In genomic region chr2:100818003-100818605, GRCh38 we compare ENCODE assay signal across 8 cellular contexts. TPM values are rescaled to one million over a fixed set of nuclear protein-coding genes. Genes with fewer than 3 reads are reported as not detected.
DNase-seq lines count a peak whose midpoint lies in the region; ATAC-seq, FAIRE-seq and TF ChIP-seq lines count a peak whose summit lies in the region.

No MANE protein-coding gene starts in this region.

- H4K20me1 ChIP-seq in osteoblast (ENCODE audit: insufficient read depth, low read length), result no peaks in the 10 kb centered on the region

- peak overlapping the region; percentile 87 for H3K4me2 ChIP-seq in osteoblast (ENCODE audit: insufficient read depth, low read length)

- peak overlapping the region; percentile 85 for H2AFZ ChIP-seq in osteoblast (ENCODE audit: low read length)

- no peak for FAIRE-seq in D721Med (lab: Jason Lieb, UNC)

- H3K79me2 ChIP-seq in osteoblast (ENCODE audit: insufficient read depth, low read length), result peaks cover 8% of the 10 kb centered on the region

- DNase-seq in CD4-positive, alpha-beta memory T cell, result no peak
- DNase-seq in WERI-Rb-1 (no peak), fibroblast of the aortic adventitia (ENCODE audit: low read depth) (peak; percentile 50), osteoblast (ENCODE audit: insufficient read length, low spot score, missing footprints) (peak; percentile 87), iPS-NIHi11 (ENCODE audit: low spot score) (no peak), GM19238 (ENCODE audit: insufficient read length, low spot score) (no peak), D721Med (ENCODE audit: insufficient read length, low spot score) (no peak)

- POLR2A ChIA-PET in CD4-positive, alpha-beta memory T cell (lab: Charles Lee; ENCODE audit: partially characterized antibody), result no interaction called here

- H3K36me3 Mint-ChIP-seq in CD4-positive, alpha-beta memory T cell, result no peaks in the 10 kb centered on the region

- peaks cover 14% of the 10 kb centered on the region for H3K27me3 ChIP-seq in CD4-positive, alpha-beta memory T cell (ENCODE audit: insufficient read depth, low read length)
- H3K27me3 ChIP-seq in WERI-Rb-1 (ENCODE audit: insufficient read depth, low read depth, severe bottlenecking) (peaks cover 30% of the 10 kb centered on the region), osteoblast (ENCODE audit: insufficient read depth, low read length) (peaks cover 15% of the 10 kb centered on the region)

- H3K36me3 ChIP-seq in CD4-positive, alpha-beta memory T cell (ENCODE audit: insufficient read depth, low read length), result no peaks in the 10 kb centered on the region
- H3K36me3 ChIP-seq in WERI-Rb-1, result no peaks in the 10 kb centered on the region
- no peaks in the 10 kb centered on the region for H3K36me3 ChIP-seq in osteoblast (ENCODE audit: insufficient read depth, low read length)

- no peak overlapping the region for H3K4me3 ChIP-seq in CD4-positive, alpha-beta memory T cell (ENCODE audit: low read length in 2 of 2)
- H3K4me3 ChIP-seq in WERI-Rb-1 (ENCODE audit: low read depth, low read length) (peak overlapping the region; percentile 53), fibroblast of the aortic adventitia (ENCODE audit: low read depth, low read length) (peak overlapping the region; percentile 86), osteoblast (ENCODE audit: insufficient read depth, low read length) (peak overlapping the region; percentile 76)

- TF ChIP-seq CTCF in WERI-Rb-1 (IDR thresholded peaks at IDR 0.05; ENCODE audit: low read depth, low read length) (no peak), fibroblast of the aortic adventitia (IDR thresholded peaks at IDR 0.05; ENCODE audit: insufficient read depth, low read length) (no peak), osteoblast (IDR thresholded peaks at IDR 0.05; ENCODE audit: extremely low read depth, low read depth, low read length) (no peak), D721Med (IDR thresholded peaks at IDR 0.05; ENCODE audit: insufficient read depth, missing control alignments) (no peak)

- intact Hi-C loops in CD4-positive, alpha-beta memory T cell (cut with micrococcal nuclease), result no loop called here

- no peak for ATAC-seq in GM18520 (IDR thresholded peaks at IDR 0.05; ENCODE audit: unreplicated experiment)

- H3K4me3 Mint-ChIP-seq in CD4-positive, alpha-beta memory T cell, result peak overlapping the region; percentile 52 to 69 (median 62)

- peak overlapping the region in 1 of 7 donors; percentile 13 for H3K27ac Mint-ChIP-seq in CD4-positive, alpha-beta memory T cell

- H3K27ac ChIP-seq in CD4-positive, alpha-beta memory T cell (ENCODE audit: low read depth, low read length), result no peak overlapping the region
- H3K27ac ChIP-seq in WERI-Rb-1 (no peak overlapping the region), osteoblast (ENCODE audit: low read depth, low read length) (no peak overlapping the region)

- CTCF ChIA-PET in CD4-positive, alpha-beta memory T cell (lab: Charles Lee; ENCODE audit: partially characterized antibody), result interaction anchor here (0.6 kb wide), 1 partner anchor 208 kb away, joined by 3 read pairs; no protein-coding TSS in a partner anchor

- peaks cover 12 to 31% (median 21%) of the 10 kb centered on the region in 4 donors for H3K4me1 Mint-ChIP-seq in CD4-positive, alpha-beta memory T cell

- peaks cover 20% of the 10 kb centered on the region for H3K4me1 ChIP-seq in CD4-positive, alpha-beta memory T cell (ENCODE audit: insufficient read depth, low read length)
- H3K4me1 ChIP-seq in osteoblast (ENCODE audit: insufficient read depth, low read length), result peaks cover 19% of the 10 kb centered on the region

- peaks cover 23 to 30% of the 10 kb centered on the region in 2 donors for H3K27me3 Mint-ChIP-seq in CD4-positive, alpha-beta memory T cell

- no peaks in the 10 kb centered on the region for H3K9me3 Mint-ChIP-seq in CD4-positive, alpha-beta memory T cell

- no peaks in the 10 kb centered on the region for H3K9me3 ChIP-seq in CD4-positive, alpha-beta memory T cell (ENCODE audit: control insufficient read depth in 1 of 2, low read length in 2 of 2)
- H3K9me3 ChIP-seq in WERI-Rb-1 (ENCODE audit: severe bottlenecking) (no peaks in the 10 kb centered on the region), osteoblast (ENCODE audit: low read depth, low read length) (no peaks in the 10 kb centered on the region)

RNA-seq across cellular contexts. Expression of gene NPAS2, which starts 1.8 kb away (rescaled TPM):
- 1 to 10 TPM; 2.1 to 2.6 TPM for total RNA-seq in CD4-positive, alpha-beta memory T cell
- under 1 TPM in 1 of 2 donors, not detected in 1; 0.79 TPM for polyA plus RNA-seq in CD4-positive, alpha-beta memory T cell
- total RNA-seq in fibroblast of the aortic adventitia (ENCODE audit: low replicate concordance), result 5.4 and 24.3 TPM in 2 replicates
- 8.3 and 8.7 TPM in 2 replicates for total RNA-seq in osteoblast

Comparison
In these comparisons a context has a peak if more than half of its experiments do, and no peak if none do; other contexts are left out.
1. DNase-seq: peak in fibroblast of the aortic adventitia (single experiment) and osteoblast (single experiment); none in CD4-positive, alpha-beta memory T cell (0 of 5), WERI-Rb-1 (single experiment), iPS-NIHi11 (single experiment), GM19238 (single experiment) and D721Med (single experiment).
2. H3K4me3 ChIP-seq: peak in WERI-Rb-1 (single experiment), fibroblast of the aortic adventitia (single experiment) and osteoblast (single experiment); none in CD4-positive, alpha-beta memory T cell (0 of 2).